ENCODE assay signal across 10 cellular contexts in the genomic region with DNA sequence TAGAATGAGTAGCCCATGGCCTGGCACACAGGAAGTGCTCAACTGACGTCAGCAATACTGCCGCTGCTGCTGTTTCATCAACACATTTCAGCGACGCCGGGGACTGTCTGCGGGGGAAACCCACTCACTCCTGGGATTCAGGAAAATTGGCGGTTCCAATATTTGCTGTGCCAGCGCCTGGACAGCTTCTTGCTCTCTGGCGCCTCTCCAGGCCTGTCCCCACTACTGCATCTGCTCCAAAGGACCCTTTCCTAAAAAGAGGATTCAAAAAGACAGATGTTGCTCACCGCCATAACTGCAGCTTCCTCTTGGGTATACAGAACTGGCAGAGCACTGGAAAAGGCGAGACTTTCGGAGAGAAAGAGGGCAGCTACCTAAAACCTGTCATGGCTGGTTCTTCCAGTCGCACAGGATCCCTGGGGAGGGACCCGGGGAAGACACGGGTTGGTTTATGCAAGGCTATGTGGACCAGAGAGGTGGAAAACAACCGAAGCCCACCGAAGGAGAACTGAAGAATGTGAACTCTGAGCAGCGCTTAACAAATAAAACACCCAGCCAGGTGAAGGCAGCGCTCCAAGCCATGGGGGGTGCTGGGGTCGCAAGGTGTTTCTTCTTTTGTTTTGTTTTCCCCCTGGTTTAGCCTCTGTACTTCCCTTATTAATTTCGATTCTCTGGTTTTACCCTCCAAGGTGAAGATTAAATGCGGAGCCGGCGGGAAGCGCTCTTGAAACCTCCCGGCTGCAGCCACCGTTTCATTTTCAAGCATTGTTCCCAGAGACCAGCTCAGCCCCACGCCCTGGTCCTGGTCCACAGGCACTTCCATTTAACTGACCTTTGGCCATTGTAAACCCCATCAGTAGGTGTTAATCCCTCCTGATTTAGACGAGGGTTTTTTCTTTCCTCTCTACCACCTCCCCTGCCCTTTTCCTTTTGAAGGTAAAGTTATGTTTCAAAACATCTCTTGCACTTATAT. TPM values are rescaled to one million over a fixed set of nuclear protein-coding genes. Genes with fewer than 3 reads are reported as not detected.
DNase-seq lines count a peak whose midpoint lies in the region; ATAC-seq, FAIRE-seq and TF ChIP-seq lines count a peak whose summit lies in the region.
"Had no signal": no experiment of that assay in that cellular context is flagged by ENCODE, and none has a peak within 500 bp of the region (broad histone marks: within the 10 kb centered on the region; RNA-seq: fewer than 3 reads in every experiment).

No MANE protein-coding gene starts in this region.

- H3K9me3 Mint-ChIP-seq in glutamatergic neuron (ENCODE audit: unreplicated experiment), result peaks cover 4% of the 10 kb centered on the region

- H3K9me3 ChIP-seq in upper lobe of right lung, result no peaks in the 10 kb centered on the region

- H3K27ac ChIP-seq in upper lobe of right lung, result no peak overlapping the region

- H3K36me3 ChIP-seq in upper lobe of right lung, result no peaks in the 10 kb centered on the region

- H3K4me3 ChIP-seq in upper lobe of right lung, result no peak overlapping the region

- no peak overlapping the region for H3K4me3 Mint-ChIP-seq in glutamatergic neuron (ENCODE audit: unreplicated experiment)

- intact Hi-C loops in Right ventricle myocardium superior (cut with DNase I), result no loop called here
- intact Hi-C loops in Right ventricle myocardium inferior (cut with DNase I), result no loop called here
- intact Hi-C loops in upper lobe of right lung (cut with DNase I), result no loop called here

- peaks cover 2% of the 10 kb centered on the region for H3K27me3 Mint-ChIP-seq in glutamatergic neuron (ENCODE audit: unreplicated experiment)

- no peaks in the 10 kb centered on the region for H3K36me3 Mint-ChIP-seq in glutamatergic neuron (ENCODE audit: unreplicated experiment)

- TF ChIP-seq CTCF in glutamatergic neuron (IDR thresholded peaks at IDR 0.05; ENCODE audit: partially characterized antibody, unreplicated experiment) (peak; percentile 76), upper lobe of right lung (IDR thresholded peaks at IDR 0.05) (peak; percentile 39)

- FAIRE-seq in HTR-8/SVneo (lab: Jason Lieb, UNC), result no peak
- FAIRE-seq: TTC549 had no signal

- H3K4me1 ChIP-seq in upper lobe of right lung, result no peaks in the 10 kb centered on the region

- H3K27ac Mint-ChIP-seq in glutamatergic neuron (ENCODE audit: unreplicated experiment), result no peak overlapping the region

- peaks cover 15% of the 10 kb centered on the region for H3K27me3 ChIP-seq in upper lobe of right lung

- DNase-seq in Right ventricle myocardium superior (peak; percentile 48), Right ventricle myocardium inferior (ENCODE audit: missing footprints) (no peak), RPMI8226 (peak; percentile 35), glutamatergic neuron (peak; percentile 63), upper lobe of right lung (no peak), HTR-8/SVneo (ENCODE audit: insufficient read length, low spot score) (no peak)
- DNase-seq in stimulated activated CD8-positive, alpha-beta memory T cell treated with anti-CD3 and anti-CD28 coated beads, Interleukin-4, amount 100 ng/mL, for 48 hours, result no peak
- no peak for DNase-seq in stimulated activated naive CD8-positive, alpha-beta T cell treated with anti-CD3 and anti-CD28 coated beads, Interleukin-15, Interleukin-2, amounts not matched to agents 100 U/mL and 50 U/mL, for 24 hours

- no peak for ATAC-seq in Right ventricle myocardium superior (ENCODE audit: poor library complexity)
- no peak for ATAC-seq in Right ventricle myocardium inferior
- peak; percentile 51 for ATAC-seq in upper lobe of right lung
- no peak for ATAC-seq in stimulated activated naive CD8-positive, alpha-beta T cell treated with anti-CD3 and anti-CD28 coated beads, Interleukin-15, Interleukin-2, amounts not matched to agents 100 U/mL and 50 U/mL, for 24 hours
- ATAC-seq: right cardiac atrium had no signal

- no peaks in the 10 kb centered on the region for H3K4me1 Mint-ChIP-seq in glutamatergic neuron (ENCODE audit: low read depth, unreplicated experiment)

RNA-seq across cellular contexts. Expression of a gene that starts 39.5 kb away (rescaled TPM):
- total RNA-seq in Right ventricle myocardium superior (0.46 TPM), Right ventricle myocardium inferior (not detected), glutamatergic neuron (ENCODE audit: unreplicated experiment) (1.3 TPM), upper lobe of right lung (not detected)

Comparison
In these comparisons a context has a peak if more than half of its experiments do, and no peak if none do; other contexts are left out.
1. DNase-seq: peak in Right ventricle myocardium superior (single experiment), RPMI8226 (single experiment) and glutamatergic neuron (single experiment); none in Right ventricle myocardium inferior (single experiment), upper lobe of right lung (single experiment), stimulated activated CD8-positive, alpha-beta memory T cell treated with anti-CD3 and anti-CD28 coated beads, Interleukin-4, amount 100 ng/mL, for 48 hours (single experiment), stimulated activated naive CD8-positive, alpha-beta T cell treated with anti-CD3 and anti-CD28 coated beads, Interleukin-15, Interleukin-2, amounts not matched to agents 100 U/mL and 50 U/mL, for 24 hours (single experiment) and HTR-8/SVneo (single experiment).